Comparison of ENCODE assay signal across 1 cellular context in genomic region chr1:22930235-22930912, GRCh38.
TF ChIP-seq lines count a peak whose summit lies in the region.

No MANE protein-coding gene starts in this region.

TF ChIP-seq in K562, 482 proteins besides CTCF, POLR2A, EP300 and RAD21 (continued from another document):
- TF ChIP-seq STAG1 (CRISPR knock-in tag; IDR thresholded peaks at IDR 0.05; ENCODE audit: borderline replicate concordance) (peak; percentile 74), ILK (tag; IDR thresholded peaks at IDR 0.05; ENCODE audit: borderline replicate concordance, low read depth) (no peak), HCFC1 (IDR thresholded peaks at IDR 0.05; ENCODE audit: low read depth, low read length) (0 out of 2 replicates have a peak, but pooled peaks have one; percentile 26), VEZF1 (CRISPR knock-in tag; IDR thresholded peaks at IDR 0.05) (peak; percentile 33; the same call in 1 of the 2 replicates), ARID2 (IDR thresholded peaks at IDR 0.05) (peak; percentile 45; the same call in 1 of the 2 replicates), IRF1 (CRISPR knock-in tag; IDR thresholded peaks at IDR 0.05; ENCODE audit: borderline replicate concordance) (no peak), MAZ (CRISPR knock-in tag; conservative IDR thresholded peaks at IDR 0.05 in 1 of 2, IDR thresholded peaks at IDR 0.05 in 1 of 2) (0 out of 4 replicates have a peak, but pooled peaks have one; percentile 25 to 32), KLF16 (IDR thresholded peaks at IDR 0.05) (peak; percentile 49; the same call in 1 of the 2 replicates), ZNF644 (tag; IDR thresholded peaks at IDR 0.05; ENCODE audit: low read depth) (no peak), CSDE1 (IDR thresholded peaks at IDR 0.05) (no peak), SP2 (IDR thresholded peaks at IDR 0.05; ENCODE audit: extremely low read depth, low read depth, low read length, poor library complexity, severe bottlenecking) (no peak), ZNF280B (CRISPR knock-in tag; IDR thresholded peaks at IDR 0.05) (no peak), ZNF174 (CRISPR knock-in tag; IDR thresholded peaks at IDR 0.05) (no peak), GABPA (tag; conservative IDR thresholded peaks at IDR 0.05; ENCODE audit: low read depth) (no peak), RB1 (IDR thresholded peaks at IDR 0.05; ENCODE audit: low read depth) (0 out of 2 replicates have a peak, but pooled peaks have one; percentile 49), NFRKB (IDR thresholded peaks at IDR 0.05; ENCODE audit: low read depth) (no peak), DEAF1 (CRISPR knock-in tag; IDR thresholded peaks at IDR 0.05) (peak; percentile 49; the same call in 1 of the 2 replicates), EWSR1 (IDR thresholded peaks at IDR 0.05; ENCODE audit: borderline replicate concordance, low read depth, partially characterized antibody) (no peak), RCOR1 (IDR thresholded peaks at IDR 0.05; ENCODE audit: borderline replicate concordance in 1 of 2, low read depth in 2 of 2, low read length in 2 of 2) (peak in 1 of 2 experiments; percentile 59; a peak in 1 of 4 replicates), CC2D1A (IDR thresholded peaks at IDR 0.05) (peak; percentile 54; the same call in 1 of the 2 replicates), CTCFL (IDR thresholded peaks at IDR 0.05; ENCODE audit: borderline replicate concordance, insufficient read depth, low read depth, low read length, poor library complexity, severe bottlenecking) (peak; percentile 83), ZNF282 (CRISPR knock-in tag; IDR thresholded peaks at IDR 0.05) (0 out of 2 replicates have a peak, but pooled peaks have one; percentile 26), CEBPG (CRISPR knock-in tag; IDR thresholded peaks at IDR 0.05) (no peak), CEBPG (tag; conservative IDR thresholded peaks at IDR 0.05 in 1 of 2, IDR thresholded peaks at IDR 0.05 in 1 of 2) (no peak), YY1 (IDR thresholded peaks at IDR 0.05; ENCODE audit: borderline replicate concordance in 1 of 3, control insufficient read depth in 1 of 3, extremely low read depth in 1 of 3, insufficient read depth in 3 of 3, insufficient read length in 1 of 3, insufficient replicate concordance in 2 of 3, low read depth in 1 of 3, low read length in 2 of 3) (peak in 1 of 3 experiments; percentile 46), CEBPB (tag; IDR thresholded peaks at IDR 0.05) (no peak), ZNF830 (CRISPR knock-in tag; IDR thresholded peaks at IDR 0.05) (no peak), GTF2F1 (IDR thresholded peaks at IDR 0.05; ENCODE audit: low read depth, low read length) (no peak)
TF ChIP-seq in K562: peak in this region for 16.
